ENCODE assay signal across 8 cellular contexts in genomic region chrX:20141281-20142220, GRCh38. TPM values are rescaled to one million over a fixed set of nuclear protein-coding genes. Genes with fewer than 3 reads are reported as not detected.
A peak's percentile ranks its signal among the peaks of the same experiment; 100 is the strongest.
DNase-seq lines count a peak whose midpoint lies in the region; ATAC-seq, FAIRE-seq and TF ChIP-seq lines count a peak whose summit lies in the region.

TSS of gene EIF1AX (minus strand) at chrX:20141838. CDS start at chrX:20141640, 198 bp downstream.

- H3K4me3 ChIP-seq in astrocyte of the cerebellum (ENCODE audit: low read depth, low read length): peak within 1 kb of the TSS; percentile 92

- DNase-seq in GM18507 (ENCODE audit: extremely low spot score, insufficient read length, low read depth): peak; percentile 53
- peak; percentile 81 for DNase-seq in NCI-H2029 treated with DMSO at 0.1 percent for 48 hours (lab: John Stamatoyannopoulos, UW)
- peak; percentile 98 for DNase-seq in T-helper 9 cell
- DNase-seq in astrocyte of the cerebellum (ENCODE audit: low read depth): peak; percentile 97
- DNase-seq in hepatic stellate cell (ENCODE audit: low spot score): peak; percentile 92
- DNase-seq in renal cortical epithelial cell (ENCODE audit: low read depth): peak; percentile 91
- no peak for DNase-seq in cortex of kidney (lab: John Stamatoyannopoulos, UW)

- no peak for TF ChIP-seq CTCF in astrocyte of the cerebellum (IDR thresholded peaks at IDR 0.05; ENCODE audit: low read depth, low read length, missing control alignments)

- in situ Hi-C loops in astrocyte of the cerebellum (cut with HindIII; ENCODE audit: low sequenced_read_pairs): no loop called here

- FAIRE-seq in GM18507 (lab: Jason Lieb, UNC): peak; percentile 99

- peak; percentile 98 for ATAC-seq in HG02981 (IDR thresholded peaks at IDR 0.05; ENCODE audit: unreplicated experiment)

RNA-seq across cellular contexts. Expression of gene EIF1AX, which starts in this region (rescaled TPM):
- total RNA-seq in renal cortical epithelial cell: 32.0 and 62.6 TPM in 2 replicates
